ENCODE assay signal across 16 cellular contexts in the genomic region with DNA sequence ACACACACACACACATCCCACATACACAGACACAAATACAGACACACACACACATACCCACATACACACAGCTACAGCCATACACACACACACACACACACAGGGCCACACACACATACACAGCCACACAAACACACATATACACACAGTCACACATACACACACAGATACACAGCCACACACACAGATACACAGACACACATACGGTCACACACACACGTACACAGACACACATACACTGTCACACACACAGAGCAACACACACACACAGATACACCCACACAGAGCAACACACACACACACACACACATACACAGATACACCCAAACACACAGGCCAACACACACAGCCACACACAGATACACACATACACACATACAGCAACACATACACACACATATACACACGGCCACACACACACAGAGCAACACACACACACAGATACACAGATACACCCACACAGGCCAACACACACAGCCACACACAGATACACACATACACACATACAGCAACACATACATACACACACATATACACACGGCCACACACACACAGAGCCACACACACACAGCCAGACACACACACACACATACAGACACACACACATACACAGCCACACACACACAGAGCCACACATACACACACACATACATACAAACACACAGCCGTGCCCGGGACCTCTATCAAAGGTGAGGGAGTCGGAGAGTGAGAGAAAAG. TPM values are rescaled to one million over a fixed set of nuclear protein-coding genes. Genes with fewer than 3 reads are reported as not detected.
"Had no signal": no experiment of that assay in that cellular context is flagged by ENCODE, and none has a peak within 500 bp of the region (broad histone marks: within the 10 kb centered on the region; RNA-seq: fewer than 3 reads in every experiment).

No MANE protein-coding gene starts in this region.

- FAIRE-seq: pancreas had no signal

- H3K27ac ChIP-seq: adrenal gland, esophagus squamous epithelium, pancreas, thyroid gland, uterus, VCaP had no signal

- ATAC-seq: activated naive CD4-positive, alpha-beta T cell treated with anti-CD3 and anti-CD28 coated beads, Interleukin-2, amount 50 U/mL, for 72 hours; effector memory CD8-positive, alpha-beta T cell; naive thymus-derived CD8-positive, alpha-beta T cell; pancreas had no signal

- H3K36me3 ChIP-seq: adrenal gland, esophagus squamous epithelium, pancreas, thyroid gland, uterus had no signal

- H3K4me1 ChIP-seq: adrenal gland, pancreas, uterus had no signal

- H3K4me3 ChIP-seq: adrenal gland, esophagus squamous epithelium, pancreas, thyroid gland, uterus had no signal

- H3K27me3 ChIP-seq: thyroid gland had no signal

- H3K9me3 ChIP-seq: adrenal gland, esophagus squamous epithelium, pancreas, thyroid gland, uterus had no signal

- DNase-seq: activated CD4-positive, alpha-beta T cell treated with anti-CD3 and anti-CD28 coated beads, Interleukin-2, amount 50 U/mL, for 4 hours; activated gamma-delta T cell treated with Interleukin-2 at 50 U/mL for 16 hours; adrenal gland; dermis blood vessel endothelial cell; effector memory CD8-positive, alpha-beta T cell; esophagus squamous epithelium; stimulated activated CD4-positive, alpha-beta T cell treated with anti-CD3 and anti-CD28 coated beads, Interleukin-12 subunit alpha, Interleukin-12 subunit beta, amount 100 ng/mL, for 4 hours; stimulated activated CD4-positive, alpha-beta T cell treated with anti-CD3 and anti-CD28 coated beads, Interleukin-1b, Interleukin-23, amount 100 ng/mL, for 48 hours; stimulated activated naive CD4-positive, alpha-beta T cell treated with Interleukin-2 at 50 U/mL for 16 hours; thyroid gland; uterus had no signal

RNA-seq across cellular contexts. Expression of gene KCP, which starts 22.3 kb away (rescaled TPM):
- total RNA-seq: activated T-helper 1 cell treated with anti-CD3 and anti-CD28 coated beads, Interleukin-12 subunit alpha, Interleukin-12 subunit beta, Interleukin-2, Interleukin-4 antibody, amounts not matched to agents 30 ng/mL and 10 ng/mL and 1 ng/mL, durations not matched to agents 14 hours and 24 hours and 36 hours had no signal
- polyA plus RNA-seq: naive thymus-derived CD8-positive, alpha-beta T cell had no signal

RNA-seq across cellular contexts. Expression of gene FLNC, which starts 58.0 kb away (rescaled TPM):
- total RNA-seq: naive thymus-derived CD8-positive, alpha-beta T cell had no signal
